8 cellular contexts compared by ENCODE assay signal in genomic region chr12:50283230-50283923, GRCh38. TPM values are rescaled to one million over a fixed set of nuclear protein-coding genes. Genes with fewer than 3 reads are reported as not detected.
DNase-seq lines count a peak whose midpoint lies in the region; ATAC-seq, FAIRE-seq and TF ChIP-seq lines count a peak whose summit lies in the region.

Gene LIMA1 (minus strand): TSS chr12:50283520. CDS start chr12:50248751, 34,769 bp downstream.

- peaks cover 14% of the 10 kb centered on the region for H3K4me1 Mint-ChIP-seq in activated CD4-positive, alpha-beta T cell treated with anti-CD3 and anti-CD28 coated beads, Interleukin-2, amount 10 ng/mL, durations not matched to agents 24 days and 14 days

- peaks cover 15% of the 10 kb centered on the region for H3K27me3 Mint-ChIP-seq in activated CD4-positive, alpha-beta T cell treated with anti-CD3 and anti-CD28 coated beads, Interleukin-2, amount 10 ng/mL, durations not matched to agents 24 days and 14 days

- no peaks in the 10 kb centered on the region for H3K36me3 Mint-ChIP-seq in activated CD4-positive, alpha-beta T cell treated with anti-CD3 and anti-CD28 coated beads, Interleukin-2, amount 10 ng/mL, durations not matched to agents 24 days and 14 days (ENCODE audit: low read depth)

- H3K27ac Mint-ChIP-seq in activated CD4-positive, alpha-beta T cell treated with anti-CD3 and anti-CD28 coated beads, Interleukin-2, amount 10 ng/mL, durations not matched to agents 24 days and 14 days: peak within 1 kb of the TSS; percentile 80

- peak within 1 kb of the TSS; percentile 84 for H3K4me3 Mint-ChIP-seq in activated CD4-positive, alpha-beta T cell treated with anti-CD3 and anti-CD28 coated beads, Interleukin-2, amount 10 ng/mL, durations not matched to agents 24 days and 14 days

- H3K4me3 ChIP-seq in coronary artery: peak within 1 kb of the TSS; percentile 99

- H3K27ac ChIP-seq in coronary artery: peak within 1 kb of the TSS; percentile 87 to 91

- FAIRE-seq in GM19239 (lab: Jason Lieb, UNC): peak; percentile 68

- intact Hi-C loops in activated CD4-positive, alpha-beta T cell treated with anti-CD3 and anti-CD28 coated beads, Interleukin-2, amount 10 ng/mL, durations not matched to agents 24 days and 14 days (cut with micrococcal nuclease): loop anchor here (1.0 kb wide), 4 partner anchors 36 to 117 kb away; partner anchors contain the start of gene LARP4
- intact Hi-C loops in left colon (cut with DNase I, micrococcal nuclease): no loop called here

- peak; percentile 75 to 81 for DNase-seq in AML-193 (lab: John Stamatoyannopoulos, UW)
- DNase-seq in GM19239 (ENCODE audit: insufficient read length, low spot score): peak; percentile 91
- peak; percentile 90 for DNase-seq in NCI-H526 treated with DMSO at 0.1 percent for 48 hours (lab: John Stamatoyannopoulos, UW)
- DNase-seq in activated CD4-positive, alpha-beta T cell treated with anti-CD3 and anti-CD28 coated beads, Interleukin-2, amount 10 ng/mL, durations not matched to agents 24 days and 14 days: peak; percentile 98
- peak; percentile 88 for DNase-seq in coronary artery (ENCODE audit: low spot score)
- peak; percentile 92 to 94 for DNase-seq in left colon
- peak; percentile 94 for DNase-seq in stimulated activated CD4-positive, alpha-beta T cell treated with anti-CD3 and anti-CD28 coated beads, Interleukin-1b, Interleukin-23, amount 100 ng/mL, for 48 hours

- TF ChIP-seq CTCF in coronary artery (IDR thresholded peaks at IDR 0.05): peak; percentile 22

- ATAC-seq in HG03442 (IDR thresholded peaks at IDR 0.05; ENCODE audit: unreplicated experiment): peak; percentile 89
- peak; percentile 96 for ATAC-seq in left colon

- H3K9me3 Mint-ChIP-seq in activated CD4-positive, alpha-beta T cell treated with anti-CD3 and anti-CD28 coated beads, Interleukin-2, amount 10 ng/mL, durations not matched to agents 24 days and 14 days: no peaks in the 10 kb centered on the region

RNA-seq across cellular contexts. Expression of gene LIMA1, which starts in this region (rescaled TPM):
- 94.6 and 98.2 TPM in 2 replicates for total RNA-seq in activated CD4-positive, alpha-beta T cell treated with anti-CD3 and anti-CD28 coated beads, Interleukin-2, amount 10 ng/mL, durations not matched to agents 24 days and 14 days
- total RNA-seq in left colon: 100 to 1,000 TPM; 279 to 296 TPM

Comparison
In these comparisons a context has a peak if more than half of its experiments do, and no peak if none do; other contexts are left out.
1. Peak in every context shown above with its lines: DNase-seq, ATAC-seq, H3K4me3 ChIP-seq and H3K27ac ChIP-seq.